In genomic region chr6:30781362-30781696, GRCh38 we compare ENCODE assay signal across 9 cellular contexts. TPM values are rescaled to one million over a fixed set of nuclear protein-coding genes. Genes with fewer than 3 reads are reported as not detected.
DNase-seq lines count a peak whose midpoint lies in the region; ATAC-seq and TF ChIP-seq lines count a peak whose summit lies in the region.
"Had no signal": no experiment of that assay in that cellular context is flagged by ENCODE, and none has a peak within 500 bp of the region (broad histone marks: within the 10 kb centered on the region; RNA-seq: fewer than 3 reads in every experiment).

No MANE protein-coding gene starts in this region.

- peak overlapping the region; percentile 75 for H3K4me2 ChIP-seq in BLaER1

- H3K27ac ChIP-seq in BLaER1: peak overlapping the region; percentile 86
- H3K27ac ChIP-seq in RWPE2 (ENCODE audit: poor library complexity, severe bottlenecking): peak overlapping the region; percentile 99
- peak overlapping the region; percentile 92 for H3K27ac ChIP-seq in rectal smooth muscle tissue (ENCODE audit: low read depth, low read length)

- peaks cover 2% of the 10 kb centered on the region for H3K36me3 Mint-ChIP-seq in T-helper 2 cell treated with Interferon-gamma antibody and Interleukin-4, amounts not matched to agents 5 μg/mL and 100 μg/mL, for 36 hours (ENCODE audit: low read depth)

- H4K20me1 ChIP-seq in BLaER1: no peaks in the 10 kb centered on the region

- H3K9me3 ChIP-seq in BLaER1 (peaks cover 9% of the 10 kb centered on the region), RWPE2 (ENCODE audit: severe bottlenecking) (no peaks in the 10 kb centered on the region)

- H3K4me1 ChIP-seq in BLaER1: peaks cover 56% of the 10 kb centered on the region
- H3K4me1 ChIP-seq in RWPE2 (ENCODE audit: insufficient read depth, poor library complexity, severe bottlenecking): peaks cover 34% of the 10 kb centered on the region
- H3K4me1 ChIP-seq in rectal smooth muscle tissue (ENCODE audit: control insufficient read depth, insufficient read depth, low read length): peaks cover 35% of the 10 kb centered on the region

- H3K27me3 ChIP-seq in BLaER1 (no peaks in the 10 kb centered on the region), RWPE2 (ENCODE audit: insufficient read depth, poor library complexity, severe bottlenecking) (no peaks in the 10 kb centered on the region), rectal smooth muscle tissue (ENCODE audit: control insufficient read depth, insufficient read depth, low read length) (no peaks in the 10 kb centered on the region)

- ATAC-seq in RWPE2 (ENCODE audit: low read depth): peak; percentile 52
- ATAC-seq in GM19455 (IDR thresholded peaks at IDR 0.05; ENCODE audit: unreplicated experiment): no peak
- no peak for ATAC-seq in GM18858 (IDR thresholded peaks at IDR 0.05; ENCODE audit: unreplicated experiment)

- no peak overlapping the region for H3K4me3 Mint-ChIP-seq in T-helper 2 cell treated with Interferon-gamma antibody and Interleukin-4, amounts not matched to agents 5 μg/mL and 100 μg/mL, for 36 hours

- H3K4me3 ChIP-seq in BLaER1: no peak overlapping the region
- H3K4me3 ChIP-seq in RWPE2 (ENCODE audit: severe bottlenecking): no peak overlapping the region
- H3K4me3 ChIP-seq in fibroblast of the aortic adventitia (ENCODE audit: low read depth, low read length): peak overlapping the region; percentile 3
- H3K4me3 ChIP-seq in rectal smooth muscle tissue (ENCODE audit: low read length): no peak overlapping the region

- H3K9me3 Mint-ChIP-seq in T-helper 2 cell treated with Interferon-gamma antibody and Interleukin-4, amounts not matched to agents 5 μg/mL and 100 μg/mL, for 36 hours: peaks cover 4% of the 10 kb centered on the region

- H3K4me1 Mint-ChIP-seq in T-helper 2 cell treated with Interferon-gamma antibody and Interleukin-4, amounts not matched to agents 5 μg/mL and 100 μg/mL, for 36 hours (ENCODE audit: low read depth): peaks cover 54% of the 10 kb centered on the region

- H3K27ac Mint-ChIP-seq in T-helper 2 cell treated with Interferon-gamma antibody and Interleukin-4, amounts not matched to agents 5 μg/mL and 100 μg/mL, for 36 hours: no peak overlapping the region

- H3K27me3 Mint-ChIP-seq in T-helper 2 cell treated with Interferon-gamma antibody and Interleukin-4, amounts not matched to agents 5 μg/mL and 100 μg/mL, for 36 hours (ENCODE audit: low read depth): no peaks in the 10 kb centered on the region

- H3K36me3 ChIP-seq in BLaER1 (no peaks in the 10 kb centered on the region), RWPE2 (ENCODE audit: low read depth) (no peaks in the 10 kb centered on the region), rectal smooth muscle tissue (ENCODE audit: control insufficient read depth, insufficient read depth, low read length) (no peaks in the 10 kb centered on the region)

- DNase-seq in RWPE2 (ENCODE audit: low spot score) (no peak), fibroblast of the aortic adventitia (ENCODE audit: low read depth) (no peak), NCI-H1048 (lab: John Stamatoyannopoulos, UW) (no peak)
- no peak for DNase-seq in T-helper 2 cell treated with Interferon-gamma antibody and Interleukin-4, amounts not matched to agents 5 μg/mL and 100 μg/mL, for 36 hours (ENCODE audit: low spot score)
- DNase-seq: activated CD8-positive, alpha-beta memory T cell treated with anti-CD3 and anti-CD28 coated beads, Interleukin-2, amount 50 U/mL, for 48 hours had no signal

- TF ChIP-seq CTCF in RWPE2 (IDR thresholded peaks at IDR 0.05; ENCODE audit: poor library complexity, severe bottlenecking): no peak
- TF ChIP-seq CTCF in fibroblast of the aortic adventitia (IDR thresholded peaks at IDR 0.05; ENCODE audit: insufficient read depth, low read length): no peak

- H3K9ac ChIP-seq in BLaER1 (peak overlapping the region; percentile 48; the same call in 1 of the 2 replicates), rectal smooth muscle tissue (ENCODE audit: low read length) (no peak overlapping the region)

RNA-seq across cellular contexts. Expression of gene IER3, which starts 37.0 kb away (rescaled TPM):
- 23.8 and 26.7 TPM in 2 replicates for total RNA-seq in fibroblast of the aortic adventitia (ENCODE audit: low replicate concordance)

RNA-seq across cellular contexts. Expression of gene FLOT1, which starts 38.8 kb away (rescaled TPM):
- total RNA-seq in fibroblast of the aortic adventitia (ENCODE audit: low replicate concordance): 77.8 and 109 TPM in 2 replicates
